ENCODE assay signal across 8 cellular contexts in genomic region chr10:70169661-70170364, GRCh38. TPM values are rescaled to one million over a fixed set of nuclear protein-coding genes. Genes with fewer than 3 reads are reported as not detected.
DNase-seq lines count a peak whose midpoint lies in the region; ATAC-seq lines count a peak whose summit lies in the region.

No MANE protein-coding gene starts in this region.

- no peaks in the 10 kb centered on the region for H3K27me3 ChIP-seq in right cardiac atrium (ENCODE audit: control insufficient read depth, insufficient read depth)

- DNase-seq in NCI-H146 (lab: John Stamatoyannopoulos, UW), result peak; percentile 33
- DNase-seq in NCI-H146 treated with DMSO at 0.1 percent for 48 hours (lab: John Stamatoyannopoulos, UW; ENCODE audit: unreplicated experiment), result no peak
- DNase-seq in activated naive CD4-positive, alpha-beta T cell treated with anti-CD3 and anti-CD28 coated beads, Interleukin-2, amount 50 U/mL, for 16 hours, result peak; percentile 16
- DNase-seq in right cardiac atrium, result no peak
- DNase-seq in skeletal muscle cell (ENCODE audit: low read depth), result no peak
- no peak for DNase-seq in NCI-H1694 (lab: John Stamatoyannopoulos, UW)
- no peak for DNase-seq in activated effector memory CD4-positive, alpha-beta T cell treated with anti-CD3 and anti-CD28 coated beads, Interleukin-2, amount 50 U/mL, for 16 hours

- under 1% methylated on average over 38 of the region's 39 CpGs for WGBS in right cardiac atrium

- H3K27ac ChIP-seq in right cardiac atrium (ENCODE audit: low read length), result peak overlapping the region; percentile 66

- intact Hi-C loops in right cardiac atrium (cut with DNase I), result no loop called here

- ATAC-seq in HG03342 (IDR thresholded peaks at IDR 0.05; ENCODE audit: unreplicated experiment) (peak; percentile 8), right cardiac atrium (peak; percentile 50 to 68)

- H3K4me3 ChIP-seq in right cardiac atrium (ENCODE audit: low read length) (peak overlapping the region; percentile 97), skeletal muscle cell (ENCODE audit: low read depth, low read length) (peak overlapping the region; percentile 97)

- no peaks in the 10 kb centered on the region for H3K9me3 ChIP-seq in right cardiac atrium (ENCODE audit: control insufficient read depth, low read length)

- no peaks in the 10 kb centered on the region for H3K4me1 ChIP-seq in right cardiac atrium (ENCODE audit: control insufficient read depth, insufficient read depth, low read length)

RNA-seq across cellular contexts. Expression of gene SAR1A, which starts 0.5 kb away (rescaled TPM):
- total RNA-seq in right cardiac atrium, result 100 to 1,000 TPM in 2 of 4 donors, 10 to 100 TPM in 2; 89.2 to 147 (median 98.9) TPM
- 39.8 TPM for polyA plus RNA-seq in right cardiac atrium

RNA-seq across cellular contexts. Expression of gene TYSND1, which starts 23.3 kb away (rescaled TPM):
- total RNA-seq in right cardiac atrium, result 1 to 10 TPM; 4.3 to 6.4 (median 5.0) TPM
- 3.9 TPM for polyA plus RNA-seq in right cardiac atrium

RNA-seq across cellular contexts. Expression of gene AIFM2, which starts 37.2 kb away (rescaled TPM):
- total RNA-seq in right cardiac atrium, result 10 to 100 TPM in 2 of 4 donors, 1 to 10 TPM in 2; 8.5 to 14.0 (median 9.7) TPM
- 11.4 TPM for polyA plus RNA-seq in right cardiac atrium

Comparison
In these comparisons a context has a peak if more than half of its experiments do, and no peak if none do; other contexts are left out.
1. DNase-seq: peak in NCI-H146 (single experiment) and activated naive CD4-positive, alpha-beta T cell treated with anti-CD3 and anti-CD28 coated beads, Interleukin-2, amount 50 U/mL, for 16 hours (single experiment); none in NCI-H146 treated with DMSO at 0.1 percent for 48 hours (single experiment), right cardiac atrium (0 of 3), skeletal muscle cell (single experiment), NCI-H1694 (single experiment) and activated effector memory CD4-positive, alpha-beta T cell treated with anti-CD3 and anti-CD28 coated beads, Interleukin-2, amount 50 U/mL, for 16 hours (single experiment).